1 cellular context compared by ENCODE assay signal in the genomic region with DNA sequence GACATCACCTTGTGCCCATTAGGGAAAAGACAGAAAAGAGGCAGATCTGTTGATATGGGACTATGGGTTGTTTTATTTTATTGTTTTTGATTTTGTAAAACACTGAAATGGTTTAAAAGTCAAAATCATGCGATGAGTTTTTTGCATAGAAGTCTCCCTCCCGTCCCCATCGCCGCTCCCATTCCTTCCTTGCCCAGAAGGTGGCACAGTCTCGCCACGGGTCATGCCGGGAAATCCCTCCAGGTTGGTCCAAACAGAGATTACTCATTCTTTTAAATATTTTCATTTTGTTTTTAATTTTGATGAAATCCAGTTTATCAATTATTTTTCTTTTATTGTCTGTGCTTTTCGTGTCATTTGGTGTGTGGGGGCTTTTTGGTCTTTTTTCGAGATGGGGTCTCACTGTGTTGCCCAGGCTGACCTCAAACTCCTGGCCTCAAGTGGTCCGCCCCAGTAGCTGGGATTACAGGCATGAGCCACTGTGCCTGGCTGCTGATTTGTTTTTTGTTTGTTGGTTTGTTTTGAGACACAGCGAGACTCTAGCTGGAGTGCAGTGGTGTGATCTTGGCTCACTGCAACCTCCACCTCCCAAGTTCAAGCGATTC.
TF ChIP-seq lines count a peak whose summit lies in the region.

No MANE protein-coding gene starts in this region.

TF ChIP-seq in HEK293, 187 proteins besides CTCF, POLR2A, EP300 and RAD21 (continued from another document):
- TF ChIP-seq, protein P1, sequence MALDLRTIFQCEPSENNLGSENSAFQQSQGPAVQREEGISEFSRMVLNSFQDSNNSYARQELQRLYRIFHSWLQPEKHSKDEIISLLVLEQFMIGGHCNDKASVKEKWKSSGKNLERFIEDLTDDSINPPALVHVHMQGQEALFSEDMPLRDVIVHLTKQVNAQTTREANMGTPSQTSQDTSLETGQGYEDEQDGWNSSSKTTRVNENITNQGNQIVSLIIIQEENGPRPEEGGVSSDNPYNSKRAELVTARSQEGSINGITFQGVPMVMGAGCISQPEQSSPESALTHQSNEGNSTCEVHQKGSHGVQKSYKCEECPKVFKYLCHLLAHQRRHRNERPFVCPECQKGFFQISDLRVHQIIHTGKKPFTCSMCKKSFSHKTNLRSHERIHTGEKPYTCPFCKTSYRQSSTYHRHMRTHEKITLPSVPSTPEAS (tag by site-specific recombination; IDR thresholded peaks at IDR 0.05) = no peak
- TF ChIP-seq, protein P2, sequence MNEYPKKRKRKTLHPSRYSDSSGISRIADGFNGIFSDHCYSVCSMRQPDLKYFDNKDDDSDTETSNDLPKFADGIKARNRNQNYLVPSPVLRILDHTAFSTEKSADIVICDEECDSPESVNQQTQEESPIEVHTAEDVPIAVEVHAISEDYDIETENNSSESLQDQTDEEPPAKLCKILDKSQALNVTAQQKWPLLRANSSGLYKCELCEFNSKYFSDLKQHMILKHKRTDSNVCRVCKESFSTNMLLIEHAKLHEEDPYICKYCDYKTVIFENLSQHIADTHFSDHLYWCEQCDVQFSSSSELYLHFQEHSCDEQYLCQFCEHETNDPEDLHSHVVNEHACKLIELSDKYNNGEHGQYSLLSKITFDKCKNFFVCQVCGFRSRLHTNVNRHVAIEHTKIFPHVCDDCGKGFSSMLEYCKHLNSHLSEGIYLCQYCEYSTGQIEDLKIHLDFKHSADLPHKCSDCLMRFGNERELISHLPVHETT (tag by site-specific recombination; IDR thresholded peaks at IDR 0.05) = no peak
- TF ChIP-seq ZNF37A (tag by site-specific recombination; IDR thresholded peaks at IDR 0.05) = no peak
- peak; percentile 100 for TF ChIP-seq ZNF660 (tag by site-specific recombination; IDR thresholded peaks at IDR 0.05)
- peak; percentile 88 for TF ChIP-seq ZNF654 (tag by site-specific recombination; IDR thresholded peaks at IDR 0.05; ENCODE audit: low read depth)
- no peak for TF ChIP-seq ZNF549 (tag by site-specific recombination; IDR thresholded peaks at IDR 0.05)
- no peak for TF ChIP-seq ZNF624 (tag by site-specific recombination; IDR thresholded peaks at IDR 0.05)
- TF ChIP-seq, protein P3, sequence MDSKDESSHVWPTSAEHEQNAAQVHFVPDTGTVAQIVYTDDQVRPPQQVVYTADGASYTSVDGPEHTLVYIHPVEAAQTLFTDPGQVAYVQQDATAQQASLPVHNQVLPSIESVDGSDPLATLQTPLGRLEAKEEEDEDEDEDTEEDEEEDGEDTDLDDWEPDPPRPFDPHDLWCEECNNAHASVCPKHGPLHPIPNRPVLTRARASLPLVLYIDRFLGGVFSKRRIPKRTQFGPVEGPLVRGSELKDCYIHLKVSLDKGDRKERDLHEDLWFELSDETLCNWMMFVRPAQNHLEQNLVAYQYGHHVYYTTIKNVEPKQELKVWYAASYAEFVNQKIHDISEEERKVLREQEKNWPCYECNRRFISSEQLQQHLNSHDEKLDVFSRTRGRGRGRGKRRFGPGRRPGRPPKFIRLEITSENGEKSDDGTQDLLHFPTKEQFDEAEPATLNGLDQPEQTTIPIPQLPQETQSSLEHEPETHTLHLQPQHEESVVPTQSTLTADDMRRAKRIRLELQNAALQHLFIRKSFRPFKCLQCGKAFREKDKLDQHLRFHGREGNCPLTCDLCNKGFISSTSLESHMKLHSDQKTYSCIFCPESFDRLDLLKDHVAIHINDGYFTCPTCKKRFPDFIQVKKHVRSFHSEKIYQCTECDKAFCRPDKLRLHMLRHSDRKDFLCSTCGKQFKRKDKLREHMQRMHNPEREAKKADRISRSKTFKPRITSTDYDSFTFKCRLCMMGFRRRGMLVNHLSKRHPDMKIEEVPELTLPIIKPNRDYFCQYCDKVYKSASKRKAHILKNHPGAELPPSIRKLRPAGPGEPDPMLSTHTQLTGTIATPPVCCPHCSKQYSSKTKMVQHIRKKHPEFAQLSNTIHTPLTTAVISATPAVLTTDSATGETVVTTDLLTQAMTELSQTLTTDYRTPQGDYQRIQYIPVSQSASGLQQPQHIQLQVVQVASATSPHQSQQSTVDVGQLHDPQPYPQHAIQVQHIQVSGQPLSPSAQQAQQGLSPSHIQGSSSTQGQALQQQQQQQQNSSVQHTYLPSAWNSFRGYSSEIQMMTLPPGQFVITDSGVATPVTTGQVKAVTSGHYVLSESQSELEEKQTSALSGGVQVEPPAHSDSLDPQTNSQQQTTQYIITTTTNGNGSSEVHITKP (tag by site-specific recombination; IDR thresholded peaks at IDR 0.05) = peak; percentile 84
- no peak for TF ChIP-seq TRIM28 (IDR thresholded peaks at IDR 0.05; ENCODE audit: borderline replicate concordance, low read length)
- TF ChIP-seq ZNF776 (tag by site-specific recombination; IDR thresholded peaks at IDR 0.05; ENCODE audit: borderline replicate concordance) = no peak
- TF ChIP-seq ZNF292 (tag by site-specific recombination; IDR thresholded peaks at IDR 0.05; ENCODE audit: borderline replicate concordance, low read depth) = no peak
- no peak for TF ChIP-seq MEIS1 (CRISPR knock-in tag; IDR thresholded peaks at IDR 0.05; ENCODE audit: borderline replicate concordance)
- no peak for TF ChIP-seq KLF17 (tag by site-specific recombination; IDR thresholded peaks at IDR 0.05)
- no peak for TF ChIP-seq ZNF785 (tag by site-specific recombination; IDR thresholded peaks at IDR 0.05)
- no peak for TF ChIP-seq ZNF621 (tag by site-specific recombination; IDR thresholded peaks at IDR 0.05)
- TF ChIP-seq WT1 (tag by site-specific recombination; IDR thresholded peaks at IDR 0.05) = no peak
- TF ChIP-seq, protein P4, sequence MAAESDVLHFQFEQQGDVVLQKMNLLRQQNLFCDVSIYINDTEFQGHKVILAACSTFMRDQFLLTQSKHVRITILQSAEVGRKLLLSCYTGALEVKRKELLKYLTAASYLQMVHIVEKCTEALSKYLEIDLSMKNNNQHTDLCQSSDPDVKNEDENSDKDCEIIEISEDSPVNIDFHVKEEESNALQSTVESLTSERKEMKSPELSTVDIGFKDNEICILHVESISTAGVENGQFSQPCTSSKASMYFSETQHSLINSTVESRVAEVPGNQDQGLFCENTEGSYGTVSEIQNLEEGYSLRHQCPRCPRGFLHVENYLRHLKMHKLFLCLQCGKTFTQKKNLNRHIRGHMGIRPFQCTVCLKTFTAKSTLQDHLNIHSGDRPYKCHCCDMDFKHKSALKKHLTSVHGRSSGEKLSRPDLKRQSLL (tag by site-specific recombination; IDR thresholded peaks at IDR 0.05) = no peak
- TF ChIP-seq ZNF302 (tag by site-specific recombination; IDR thresholded peaks at IDR 0.05; ENCODE audit: low read depth) = no peak
- peak; percentile 50; the same call in 1 of the 2 replicates for TF ChIP-seq ZNF76 (tag by site-specific recombination; IDR thresholded peaks at IDR 0.05; ENCODE audit: borderline replicate concordance, low read depth)
- no peak for TF ChIP-seq ZFP41 (tag by site-specific recombination; IDR thresholded peaks at IDR 0.05; ENCODE audit: borderline replicate concordance)
